Comparison of ENCODE assay signal across 1 cellular context in genomic region chrX:150984164-150984824, GRCh38.
TF ChIP-seq lines count a peak whose summit lies in the region.

No MANE protein-coding gene starts in this region.

TF ChIP-seq in K562, 482 proteins besides CTCF, POLR2A, EP300 and RAD21 (continued from another document):
- no peak for TF ChIP-seq NKRF (IDR thresholded peaks at IDR 0.05; ENCODE audit: borderline replicate concordance)
- peak; percentile 65 for TF ChIP-seq VEZF1 (CRISPR knock-in tag; IDR thresholded peaks at IDR 0.05)
- TF ChIP-seq RBFOX2 (IDR thresholded peaks at IDR 0.05; ENCODE audit: low read depth, low read length), result peak; percentile 59
- TF ChIP-seq MAFG (tag; conservative IDR thresholded peaks at IDR 0.05), result no peak
- TF ChIP-seq TFAM (CRISPR knock-in tag; conservative IDR thresholded peaks at IDR 0.05), result no peak
- TF ChIP-seq, protein P1, sequence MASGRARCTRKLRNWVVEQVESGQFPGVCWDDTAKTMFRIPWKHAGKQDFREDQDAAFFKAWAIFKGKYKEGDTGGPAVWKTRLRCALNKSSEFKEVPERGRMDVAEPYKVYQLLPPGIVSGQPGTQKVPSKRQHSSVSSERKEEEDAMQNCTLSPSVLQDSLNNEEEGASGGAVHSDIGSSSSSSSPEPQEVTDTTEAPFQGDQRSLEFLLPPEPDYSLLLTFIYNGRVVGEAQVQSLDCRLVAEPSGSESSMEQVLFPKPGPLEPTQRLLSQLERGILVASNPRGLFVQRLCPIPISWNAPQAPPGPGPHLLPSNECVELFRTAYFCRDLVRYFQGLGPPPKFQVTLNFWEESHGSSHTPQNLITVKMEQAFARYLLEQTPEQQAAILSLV (tag; IDR thresholded peaks at IDR 0.05), result no peak
- TF ChIP-seq HEY1 (CRISPR knock-in tag; IDR thresholded peaks at IDR 0.05; ENCODE audit: borderline replicate concordance), result no peak
- peak in 2 of 3 experiments; percentile 58 to 84 for TF ChIP-seq YY1 (IDR thresholded peaks at IDR 0.05; ENCODE audit: borderline replicate concordance in 1 of 3, control insufficient read depth in 1 of 3, extremely low read depth in 1 of 3, insufficient read depth in 3 of 3, insufficient read length in 1 of 3, insufficient replicate concordance in 2 of 3, low read depth in 1 of 3, low read length in 2 of 3)
- TF ChIP-seq ESRRA (IDR thresholded peaks at IDR 0.05; ENCODE audit: borderline replicate concordance, low read depth), result no peak
- no peak for TF ChIP-seq PPARD (CRISPR knock-in tag; IDR thresholded peaks at IDR 0.05)
- TF ChIP-seq ARNT (IDR thresholded peaks at IDR 0.05), result no peak
- TF ChIP-seq CBX8 (IDR thresholded peaks at IDR 0.05; ENCODE audit: borderline replicate concordance, extremely low read depth, low read depth, low read length, poor library complexity, severe bottlenecking), result no peak
- TF ChIP-seq PCBP1 (IDR thresholded peaks at IDR 0.05; ENCODE audit: low read depth, low read length, poor library complexity, severe bottlenecking), result peak; percentile 35
- TF ChIP-seq BCOR (IDR thresholded peaks at IDR 0.05), result no peak
- no peak for TF ChIP-seq NFYB (IDR thresholded peaks at IDR 0.05; ENCODE audit: extremely low read depth, insufficient read length)
- no peak for TF ChIP-seq EZH2 (IDR thresholded peaks at IDR 0.05; ENCODE audit: borderline replicate concordance, low read depth, low read length)
- TF ChIP-seq HDAC6 (IDR thresholded peaks at IDR 0.05; ENCODE audit: low read depth, low read length), result no peak
- TF ChIP-seq PYGO2 (tag; IDR thresholded peaks at IDR 0.05), result no peak
- no peak for TF ChIP-seq NR3C1 (CRISPR knock-in tag; IDR thresholded peaks at IDR 0.05)
- TF ChIP-seq, protein P2, sequence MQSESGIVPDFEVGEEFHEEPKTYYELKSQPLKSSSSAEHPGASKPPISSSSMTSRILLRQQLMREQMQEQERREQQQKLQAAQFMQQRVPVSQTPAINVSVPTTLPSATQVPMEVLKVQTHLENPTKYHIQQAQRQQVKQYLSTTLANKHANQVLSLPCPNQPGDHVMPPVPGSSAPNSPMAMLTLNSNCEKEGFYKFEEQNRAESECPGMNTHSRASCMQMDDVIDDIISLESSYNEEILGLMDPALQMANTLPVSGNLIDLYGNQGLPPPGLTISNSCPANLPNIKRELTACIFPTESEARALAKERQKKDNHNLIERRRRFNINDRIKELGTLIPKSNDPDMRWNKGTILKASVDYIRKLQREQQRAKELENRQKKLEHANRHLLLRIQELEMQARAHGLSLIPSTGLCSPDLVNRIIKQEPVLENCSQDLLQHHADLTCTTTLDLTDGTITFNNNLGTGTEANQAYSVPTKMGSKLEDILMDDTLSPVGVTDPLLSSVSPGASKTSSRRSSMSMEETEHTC (IDR thresholded peaks at IDR 0.05), result no peak
